Comparison of ENCODE assay signal across 2 cellular contexts in genomic region chr15:67906382-67906781, GRCh38.
TF ChIP-seq lines count a peak whose summit lies in the region.

No MANE protein-coding gene starts in this region.

TF ChIP-seq in K562, 482 proteins besides CTCF, POLR2A, EP300 and RAD21 (continued from another document):
- TF ChIP-seq RNF219 (CRISPR knock-in tag; IDR thresholded peaks at IDR 0.05) (no peak), MEF2A (IDR thresholded peaks at IDR 0.05; ENCODE audit: control insufficient read depth, low read depth, low read length) (no peak), ZC3H4 (CRISPR knock-in tag; IDR thresholded peaks at IDR 0.05; ENCODE audit: borderline replicate concordance) (no peak), ZFP36 (IDR thresholded peaks at IDR 0.05; ENCODE audit: low read depth, low read length, partially characterized antibody) (no peak), RERE (CRISPR knock-in tag; IDR thresholded peaks at IDR 0.05; ENCODE audit: borderline replicate concordance) (no peak), ID3 (CRISPR knock-in tag; IDR thresholded peaks at IDR 0.05) (no peak), ID3 (tag; IDR thresholded peaks at IDR 0.05) (no peak), KLF1 (tag; IDR thresholded peaks at IDR 0.05) (no peak), KLF16 (IDR thresholded peaks at IDR 0.05) (no peak), CREB3L1 (IDR thresholded peaks at IDR 0.05; ENCODE audit: borderline replicate concordance, low read depth) (no peak), ZFP91 (CRISPR knock-in tag; IDR thresholded peaks at IDR 0.05) (no peak)
TF ChIP-seq in K562: peak in this region for 0.

TF ChIP-seq in liver, 16 proteins besides CTCF, POLR2A, EP300 and RAD21 (continued from another document):
- TF ChIP-seq REST (IDR thresholded peaks at IDR 0.05) (no peak), HNF4G (IDR thresholded peaks at IDR 0.05) (no peak)
